In the genomic region with DNA sequence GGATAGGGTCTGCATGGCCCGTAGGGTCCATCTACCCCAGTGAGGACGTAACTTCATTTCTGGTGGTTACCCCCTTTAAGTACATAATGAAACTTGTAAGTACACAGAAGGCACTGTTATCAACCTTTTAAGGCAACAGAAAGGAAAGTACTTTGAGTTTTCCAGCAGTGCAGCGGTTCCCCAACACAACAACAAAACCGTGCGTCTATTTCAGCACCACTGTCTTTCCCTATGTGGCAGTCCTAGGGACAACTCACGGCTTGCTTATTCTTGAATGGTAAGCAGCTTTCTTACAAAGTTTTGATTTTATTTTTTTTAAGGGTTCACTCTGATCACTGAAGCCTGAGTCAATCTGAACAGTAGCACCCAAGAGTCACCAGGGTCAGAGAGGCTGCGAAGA, we compare ENCODE assay signal across 1 cellular context.
TF ChIP-seq lines count a peak whose summit lies in the region.

No MANE protein-coding gene starts in this region.

TF ChIP-seq in WTC11, 78 proteins besides CTCF, POLR2A, EP300 and RAD21 (continued from another document):
- TF ChIP-seq, protein P1, sequence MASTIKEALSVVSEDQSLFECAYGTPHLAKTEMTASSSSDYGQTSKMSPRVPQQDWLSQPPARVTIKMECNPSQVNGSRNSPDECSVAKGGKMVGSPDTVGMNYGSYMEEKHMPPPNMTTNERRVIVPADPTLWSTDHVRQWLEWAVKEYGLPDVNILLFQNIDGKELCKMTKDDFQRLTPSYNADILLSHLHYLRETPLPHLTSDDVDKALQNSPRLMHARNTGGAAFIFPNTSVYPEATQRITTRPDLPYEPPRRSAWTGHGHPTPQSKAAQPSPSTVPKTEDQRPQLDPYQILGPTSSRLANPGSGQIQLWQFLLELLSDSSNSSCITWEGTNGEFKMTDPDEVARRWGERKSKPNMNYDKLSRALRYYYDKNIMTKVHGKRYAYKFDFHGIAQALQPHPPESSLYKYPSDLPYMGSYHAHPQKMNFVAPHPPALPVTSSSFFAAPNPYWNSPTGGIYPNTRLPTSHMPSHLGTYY (CRISPR knock-in tag; IDR thresholded peaks at IDR 0.05), result no peak
- TF ChIP-seq CBFB (CRISPR knock-in tag; IDR thresholded peaks at IDR 0.05; ENCODE audit: low read depth) (no peak), EMX1 (CRISPR knock-in tag; IDR thresholded peaks at IDR 0.05) (no peak)
